In genomic region chr20:23419995-23420901, GRCh38 we compare ENCODE assay signal across 8 cellular contexts. TPM values are rescaled to one million over a fixed set of nuclear protein-coding genes. Genes with fewer than 3 reads are reported as not detected.
A peak's percentile ranks its signal among the peaks of the same experiment; 100 is the strongest.
DNase-seq lines count a peak whose midpoint lies in the region; ATAC-seq and TF ChIP-seq lines count a peak whose summit lies in the region.

No MANE protein-coding gene starts in this region.

- 0% methylated on average over 13 of the region's 58 CpGs for WGBS in right lobe of liver (ENCODE audit: insufficient coverage, low coverage, low lambda C conversion rate, missing lambda C conversion rate)

- H3K27ac ChIP-seq in right lobe of liver, result peak overlapping the region; percentile 78 to 92 (median 85)

- no peaks in the 10 kb centered on the region for H3K9me3 Mint-ChIP-seq in activated CD4-positive, alpha-beta T cell treated with anti-CD3 and anti-CD28 coated beads for 36 hours (ENCODE audit: low read depth)

- H3K4me3 Mint-ChIP-seq in activated CD4-positive, alpha-beta T cell treated with anti-CD3 and anti-CD28 coated beads for 36 hours, result peak overlapping the region; percentile 86

- peak overlapping the region; percentile 73 for H3K4me3 ChIP-seq in MG63
- H3K4me3 ChIP-seq in right lobe of liver, result peak overlapping the region; percentile 77 to 94 (median 93)

- peaks cover 33% of the 10 kb centered on the region for H3K4me1 Mint-ChIP-seq in activated CD4-positive, alpha-beta T cell treated with anti-CD3 and anti-CD28 coated beads for 36 hours

- DNase-seq in AG20443 (ENCODE audit: low spot score), result peak; percentile 69
- DNase-seq in MG63, result no peak
- DNase-seq in activated CD4-positive, alpha-beta T cell treated with anti-CD3 and anti-CD28 coated beads for 36 hours, result peak; percentile 72
- peak; percentile 70 for DNase-seq in dedifferentiated amniotic fluid mesenchymal stem cell (ENCODE audit: extremely low spot score)
- DNase-seq in right lobe of liver, result peak; percentile 69 to 77 (median 75)
- DNase-seq in stimulated activated CD4-positive, alpha-beta T cell treated with anti-CD3 and anti-CD28 coated beads, TNF-alpha, amount 100 ng/mL, for 24 hours (ENCODE audit: low read depth in 3 of 3), result peak; percentile 25 to 50 (median 25)
- no peak for DNase-seq in NCI-H2107 treated with DMSO at 0.1 percent for 48 hours (lab: John Stamatoyannopoulos, UW; ENCODE audit: unreplicated experiment)

- intact Hi-C loops in activated CD4-positive, alpha-beta T cell treated with anti-CD3 and anti-CD28 coated beads for 36 hours (cut with DNase I, micrococcal nuclease), result loop anchor here (1.0 to 10.0 kb wide), 6 partner anchors 20 to 275 kb away; partner anchors contain the start of gene GZF1 (in 1 of the 2)
- intact Hi-C loops in right lobe of liver (cut with DNase I), result no loop called here

- no peak for TF ChIP-seq POLR2A in right lobe of liver (IDR thresholded peaks at IDR 0.05)

- peak overlapping the region; percentile 83 for H3K27ac Mint-ChIP-seq in activated CD4-positive, alpha-beta T cell treated with anti-CD3 and anti-CD28 coated beads for 36 hours

- CTCF ChIA-PET in activated CD4-positive, alpha-beta T cell treated with anti-CD3 and anti-CD28 coated beads for 36 hours (lab: Charles Lee), result interaction anchor here (1.3 to 4.2 kb wide), 4 partner anchors 9 to 70 kb away, joined by 5 to 20 read pairs (median 7); partner anchors contain the start of gene NXT1

- ATAC-seq in GM19351 (IDR thresholded peaks at IDR 0.05; ENCODE audit: unreplicated experiment) (peak; percentile 28), right lobe of liver (peak; percentile 64 to 70 (median 68))
- ATAC-seq in activated CD4-positive, alpha-beta T cell treated with anti-CD3 and anti-CD28 coated beads for 36 hours, result peak; percentile 34

- no peaks in the 10 kb centered on the region for H3K36me3 ChIP-seq in MG63
- no peaks in the 10 kb centered on the region for H3K36me3 ChIP-seq in right lobe of liver

- H3K9me3 ChIP-seq in MG63 (no peaks in the 10 kb centered on the region), right lobe of liver (no peaks in the 10 kb centered on the region)

- H3K27me3 Mint-ChIP-seq in activated CD4-positive, alpha-beta T cell treated with anti-CD3 and anti-CD28 coated beads for 36 hours, result peaks cover 6% of the 10 kb centered on the region

- no peaks in the 10 kb centered on the region for H3K36me3 Mint-ChIP-seq in activated CD4-positive, alpha-beta T cell treated with anti-CD3 and anti-CD28 coated beads for 36 hours (ENCODE audit: low read depth)

- TF ChIP-seq CTCF in right lobe of liver (IDR thresholded peaks at IDR 0.05), result no peak

- peaks cover 0 to 8% (median 3%) of the 10 kb centered on the region in 4 donors for H3K4me1 ChIP-seq in right lobe of liver

- no peaks in the 10 kb centered on the region for H3K27me3 ChIP-seq in MG63
- H3K27me3 ChIP-seq in right lobe of liver, result no peaks in the 10 kb centered on the region

- POLR2A ChIA-PET in activated CD4-positive, alpha-beta T cell treated with anti-CD3 and anti-CD28 coated beads for 36 hours (lab: Charles Lee), result interaction anchor here (0.8 to 1.2 kb wide), 3 partner anchors 53 to 71 kb away, joined by 3 to 5 read pairs (median 4); partner anchors contain the start of gene NXT1

RNA-seq across cellular contexts. Expression of gene NAPB, which starts 1.0 kb away (rescaled TPM):
- 0.82 and 2.6 TPM in 2 replicates for total RNA-seq in MG63 (2014; rRNA removed; shearing (Covaris generic); ENCODE audit: low replicate concordance)
- 1 to 10 TPM; 6.1 to 8.1 TPM for total RNA-seq in activated CD4-positive, alpha-beta T cell treated with anti-CD3 and anti-CD28 coated beads for 36 hours
- 1 to 10 TPM; 3.2 to 5.8 (median 4.9) TPM for total RNA-seq in right lobe of liver

RNA-seq across cellular contexts. Expression of gene CSTL1, which starts 19.2 kb away (rescaled TPM):
- not detected in 2 replicates for total RNA-seq in MG63 (2014; rRNA removed; shearing (Covaris generic); ENCODE audit: low replicate concordance)
- not detected for total RNA-seq in activated CD4-positive, alpha-beta T cell treated with anti-CD3 and anti-CD28 coated beads for 36 hours
- not detected for total RNA-seq in right lobe of liver

RNA-seq across cellular contexts. Expression of gene CST11, which starts 32.4 kb away (rescaled TPM):
- total RNA-seq in MG63 (2014; rRNA removed; shearing (Covaris generic); ENCODE audit: low replicate concordance), result not detected in 2 replicates
- total RNA-seq in activated CD4-positive, alpha-beta T cell treated with anti-CD3 and anti-CD28 coated beads for 36 hours, result not detected
- total RNA-seq in right lobe of liver, result not detected

RNA-seq across cellular contexts. Expression of gene GZF1, which starts 58.3 kb away (rescaled TPM):
- total RNA-seq in MG63 (2014; rRNA removed; shearing (Covaris generic); ENCODE audit: low replicate concordance), result 7.2 and 8.2 TPM in 2 replicates
- 1 to 10 TPM; 6.9 to 8.9 TPM for total RNA-seq in activated CD4-positive, alpha-beta T cell treated with anti-CD3 and anti-CD28 coated beads for 36 hours
- 1 to 10 TPM; 3.5 to 9.6 (median 6.1) TPM for total RNA-seq in right lobe of liver

Comparison
In these comparisons a context has a peak if more than half of its experiments do, and no peak if none do; other contexts are left out.
1. DNase-seq: peak in AG20443 (single experiment), activated CD4-positive, alpha-beta T cell treated with anti-CD3 and anti-CD28 coated beads for 36 hours (single experiment), dedifferentiated amniotic fluid mesenchymal stem cell (single experiment), right lobe of liver (3 of 3) and stimulated activated CD4-positive, alpha-beta T cell treated with anti-CD3 and anti-CD28 coated beads, TNF-alpha, amount 100 ng/mL, for 24 hours (3 of 3); none in MG63 (single experiment) and NCI-H2107 treated with DMSO at 0.1 percent for 48 hours (single experiment).
2. intact Hi-C loops: an anchor here in activated CD4-positive, alpha-beta T cell treated with anti-CD3 and anti-CD28 coated beads for 36 hours (1.0 to 10.0 kb wide); none called in right lobe of liver.
3. Peak in every context shown above with its lines, with median percentiles within 50 percentile points of each other: ATAC-seq.